Comparison of ENCODE assay signal across 11 cellular contexts in genomic region chr16:86834451-86835035, GRCh38.
DNase-seq lines count a peak whose midpoint lies in the region; ATAC-seq and TF ChIP-seq lines count a peak whose summit lies in the region.
"Had no signal": no experiment of that assay in that cellular context is flagged by ENCODE, and none has a peak within 500 bp of the region (broad histone marks: within the 10 kb centered on the region; RNA-seq: fewer than 3 reads in every experiment).

No MANE protein-coding gene starts in this region.

- H3K9me2 ChIP-seq in MM.1S (replicated peaks; ENCODE audit: insufficient read depth, low read length): no peaks in the 10 kb centered on the region

- H3F3A ChIP-seq in MM.1S (ENCODE audit: insufficient read depth, low read length): no peaks in the 10 kb centered on the region

- H3K4me3 ChIP-seq in MM.1S (ENCODE audit: low read length): no peak overlapping the region

- no peak overlapping the region for H2AFZ ChIP-seq in MM.1S (ENCODE audit: low read length)

- peaks cover 15% of the 10 kb centered on the region for H3K36me3 Mint-ChIP-seq in nephron progenitor cell (ENCODE audit: low read depth)

- no peak for ATAC-seq in HG03432 (IDR thresholded peaks at IDR 0.05; ENCODE audit: unreplicated experiment)

- H3K4me1 Mint-ChIP-seq in nephron progenitor cell: peaks cover 39% of the 10 kb centered on the region

- H3K27ac Mint-ChIP-seq in nephron progenitor cell: no peak overlapping the region

- H4K20me1 ChIP-seq in MM.1S (ENCODE audit: insufficient read depth, low read length): no peaks in the 10 kb centered on the region

- TF ChIP-seq CTCF in MM.1S (IDR thresholded peaks at IDR 0.05; ENCODE audit: low read length) (0 out of 2 replicates have a peak, but pooled peaks have one; percentile 3), nephron progenitor cell (IDR thresholded peaks at IDR 0.05) (no peak)

- H3K36me3 ChIP-seq in MM.1S (replicated peaks; ENCODE audit: insufficient read depth, low read length): no peaks in the 10 kb centered on the region

- peaks cover 30% of the 10 kb centered on the region for H3K9me3 Mint-ChIP-seq in nephron progenitor cell

- no peak overlapping the region for H3K4me3 Mint-ChIP-seq in nephron progenitor cell

- H3K9ac ChIP-seq in MM.1S (ENCODE audit: low read length): no peak overlapping the region
- H3K9ac ChIP-seq: KMS-11 had no signal

- no peak overlapping the region for H3K4me2 ChIP-seq in MM.1S (ENCODE audit: low read depth, low read length)
- H3K4me2 ChIP-seq: KMS-11 had no signal

- H3K9me3 ChIP-seq in MM.1S (replicated peaks; ENCODE audit: insufficient read depth, low read length): no peaks in the 10 kb centered on the region

- no peaks in the 10 kb centered on the region for H3K4me1 ChIP-seq in MM.1S (ENCODE audit: low read length)

- peaks cover 48% of the 10 kb centered on the region for H3K27me3 ChIP-seq in MM.1S (replicated peaks; ENCODE audit: insufficient read depth, low read length)

- H3K79me2 ChIP-seq in MM.1S (ENCODE audit: low read length): no peaks in the 10 kb centered on the region

- DNase-seq in EH (ENCODE audit: low read depth) (peak; percentile 76), MM.1S (no peak), ecto neural progenitor cell (ENCODE audit: low spot score) (peak; percentile 69), nephron progenitor cell (peak; percentile 34), D341Med (ENCODE audit: low spot score) (no peak), germinal center (ENCODE audit: low spot score) (no peak), NCI-H2227 treated with DMSO at 0.1 percent for 48 hours (lab: John Stamatoyannopoulos, UW) (no peak)
- DNase-seq: activated effector memory CD4-positive, alpha-beta T cell treated with Interleukin-2 at 50 U/mL for 16 hours; NCI-H526 treated with DMSO at 0.1 percent for 48 hours had no signal

- no peak overlapping the region for H3K27ac ChIP-seq in MM.1S (ENCODE audit: low read length)
- H3K27ac ChIP-seq: KMS-11 had no signal

- H3K27me3 Mint-ChIP-seq in nephron progenitor cell (ENCODE audit: low read depth, poor library complexity): peaks cover 22% of the 10 kb centered on the region

Comparison
In these comparisons a context has a peak if more than half of its experiments do, and no peak if none do; other contexts are left out.
1. DNase-seq: peak in EH (single experiment), ecto neural progenitor cell (single experiment) and nephron progenitor cell (single experiment); none in MM.1S (single experiment), D341Med (single experiment), germinal center (single experiment) and NCI-H2227 treated with DMSO at 0.1 percent for 48 hours (single experiment).